Comparison of ENCODE assay signal across 8 cellular contexts in genomic region chr11:100876826-100877545, GRCh38.
A peak's percentile ranks its signal among the peaks of the same experiment; 100 is the strongest.
DNase-seq lines count a peak whose midpoint lies in the region; ATAC-seq and TF ChIP-seq lines count a peak whose summit lies in the region.

No MANE protein-coding gene starts in this region.

- peaks cover 15% of the 10 kb centered on the region for H3K9me3 Mint-ChIP-seq in stimulated activated effector memory CD8-positive, alpha-beta T cell treated with anti-CD3 and anti-CD28 coated beads, Interleukin-12 subunit alpha, Interleukin-12 subunit beta, amount 100 ng/mL, for 72 hours

- H3K27me3 ChIP-seq in RWPE2 (ENCODE audit: insufficient read depth, poor library complexity, severe bottlenecking), result no peaks in the 10 kb centered on the region

- H3K36me3 ChIP-seq in RWPE2 (ENCODE audit: low read depth), result no peaks in the 10 kb centered on the region

- no peak overlapping the region for H3K27ac Mint-ChIP-seq in stimulated activated effector memory CD8-positive, alpha-beta T cell treated with anti-CD3 and anti-CD28 coated beads, Interleukin-12 subunit alpha, Interleukin-12 subunit beta, amount 100 ng/mL, for 72 hours

- no peaks in the 10 kb centered on the region for H3K9me3 ChIP-seq in RWPE2 (ENCODE audit: severe bottlenecking)

- H3K4me3 Mint-ChIP-seq in stimulated activated effector memory CD8-positive, alpha-beta T cell treated with anti-CD3 and anti-CD28 coated beads, Interleukin-12 subunit alpha, Interleukin-12 subunit beta, amount 100 ng/mL, for 72 hours, result no peak overlapping the region

- no peak overlapping the region for H3K4me3 ChIP-seq in RWPE2 (ENCODE audit: severe bottlenecking)

- peak; percentile 97 for DNase-seq in EH (ENCODE audit: low read depth)
- no peak for DNase-seq in RWPE2 (ENCODE audit: low spot score)
- DNase-seq in iPS DF 19.7 (ENCODE audit: low read depth, low spot score), result peak; percentile 33
- no peak for DNase-seq in NCI-H345 treated with DMSO at 0.1 percent for 48 hours (lab: John Stamatoyannopoulos, UW; ENCODE audit: unreplicated experiment)
- DNase-seq in stimulated activated effector memory CD8-positive, alpha-beta T cell treated with anti-CD3 and anti-CD28 coated beads, Interleukin-12 subunit alpha, Interleukin-12 subunit beta, amount 100 ng/mL, for 72 hours (ENCODE audit: low spot score in 2 of 2), result no peak
- DNase-seq in NCI-H1694 treated with DMSO at 0.1 percent for 48 hours (lab: John Stamatoyannopoulos, UW), result no peak
- DNase-seq in medulla oblongata (ENCODE audit: extremely low spot score), result no peak

- TF ChIP-seq CTCF in RWPE2 (IDR thresholded peaks at IDR 0.05; ENCODE audit: poor library complexity, severe bottlenecking), result no peak

- H3K36me3 Mint-ChIP-seq in stimulated activated effector memory CD8-positive, alpha-beta T cell treated with anti-CD3 and anti-CD28 coated beads, Interleukin-12 subunit alpha, Interleukin-12 subunit beta, amount 100 ng/mL, for 72 hours, result no peaks in the 10 kb centered on the region

- no peak overlapping the region for H3K27ac ChIP-seq in RWPE2 (ENCODE audit: poor library complexity, severe bottlenecking)

- no peaks in the 10 kb centered on the region for H3K4me1 Mint-ChIP-seq in stimulated activated effector memory CD8-positive, alpha-beta T cell treated with anti-CD3 and anti-CD28 coated beads, Interleukin-12 subunit alpha, Interleukin-12 subunit beta, amount 100 ng/mL, for 72 hours

- ATAC-seq in HG02571 (IDR thresholded peaks at IDR 0.05; ENCODE audit: unreplicated experiment), result peak; percentile 86
- ATAC-seq in RWPE2 (ENCODE audit: low read depth), result peak; percentile 93
- no peak for ATAC-seq in stimulated activated effector memory CD8-positive, alpha-beta T cell treated with anti-CD3 and anti-CD28 coated beads, Interleukin-12 subunit alpha, Interleukin-12 subunit beta, amount 100 ng/mL, for 72 hours

- H3K4me1 ChIP-seq in RWPE2 (ENCODE audit: insufficient read depth, poor library complexity, severe bottlenecking), result peaks cover 6% of the 10 kb centered on the region

Comparison
In these comparisons a context has a peak if more than half of its experiments do, and no peak if none do; other contexts are left out.
1. DNase-seq: peak in EH (single experiment) and iPS DF 19.7 (single experiment); none in RWPE2 (single experiment), NCI-H345 treated with DMSO at 0.1 percent for 48 hours (single experiment), stimulated activated effector memory CD8-positive, alpha-beta T cell treated with anti-CD3 and anti-CD28 coated beads, Interleukin-12 subunit alpha, Interleukin-12 subunit beta, amount 100 ng/mL, for 72 hours (0 of 2), NCI-H1694 treated with DMSO at 0.1 percent for 48 hours (single experiment) and medulla oblongata (single experiment).